Comparison of ENCODE assay signal across 1 cellular context in genomic region chr10:73867126-73867807, GRCh38.
TF ChIP-seq lines count a peak whose summit lies in the region.

No MANE protein-coding gene starts in this region.

TF ChIP-seq in H1, 55 proteins besides CTCF, POLR2A, EP300 and RAD21:
- TF ChIP-seq, protein P1, sequence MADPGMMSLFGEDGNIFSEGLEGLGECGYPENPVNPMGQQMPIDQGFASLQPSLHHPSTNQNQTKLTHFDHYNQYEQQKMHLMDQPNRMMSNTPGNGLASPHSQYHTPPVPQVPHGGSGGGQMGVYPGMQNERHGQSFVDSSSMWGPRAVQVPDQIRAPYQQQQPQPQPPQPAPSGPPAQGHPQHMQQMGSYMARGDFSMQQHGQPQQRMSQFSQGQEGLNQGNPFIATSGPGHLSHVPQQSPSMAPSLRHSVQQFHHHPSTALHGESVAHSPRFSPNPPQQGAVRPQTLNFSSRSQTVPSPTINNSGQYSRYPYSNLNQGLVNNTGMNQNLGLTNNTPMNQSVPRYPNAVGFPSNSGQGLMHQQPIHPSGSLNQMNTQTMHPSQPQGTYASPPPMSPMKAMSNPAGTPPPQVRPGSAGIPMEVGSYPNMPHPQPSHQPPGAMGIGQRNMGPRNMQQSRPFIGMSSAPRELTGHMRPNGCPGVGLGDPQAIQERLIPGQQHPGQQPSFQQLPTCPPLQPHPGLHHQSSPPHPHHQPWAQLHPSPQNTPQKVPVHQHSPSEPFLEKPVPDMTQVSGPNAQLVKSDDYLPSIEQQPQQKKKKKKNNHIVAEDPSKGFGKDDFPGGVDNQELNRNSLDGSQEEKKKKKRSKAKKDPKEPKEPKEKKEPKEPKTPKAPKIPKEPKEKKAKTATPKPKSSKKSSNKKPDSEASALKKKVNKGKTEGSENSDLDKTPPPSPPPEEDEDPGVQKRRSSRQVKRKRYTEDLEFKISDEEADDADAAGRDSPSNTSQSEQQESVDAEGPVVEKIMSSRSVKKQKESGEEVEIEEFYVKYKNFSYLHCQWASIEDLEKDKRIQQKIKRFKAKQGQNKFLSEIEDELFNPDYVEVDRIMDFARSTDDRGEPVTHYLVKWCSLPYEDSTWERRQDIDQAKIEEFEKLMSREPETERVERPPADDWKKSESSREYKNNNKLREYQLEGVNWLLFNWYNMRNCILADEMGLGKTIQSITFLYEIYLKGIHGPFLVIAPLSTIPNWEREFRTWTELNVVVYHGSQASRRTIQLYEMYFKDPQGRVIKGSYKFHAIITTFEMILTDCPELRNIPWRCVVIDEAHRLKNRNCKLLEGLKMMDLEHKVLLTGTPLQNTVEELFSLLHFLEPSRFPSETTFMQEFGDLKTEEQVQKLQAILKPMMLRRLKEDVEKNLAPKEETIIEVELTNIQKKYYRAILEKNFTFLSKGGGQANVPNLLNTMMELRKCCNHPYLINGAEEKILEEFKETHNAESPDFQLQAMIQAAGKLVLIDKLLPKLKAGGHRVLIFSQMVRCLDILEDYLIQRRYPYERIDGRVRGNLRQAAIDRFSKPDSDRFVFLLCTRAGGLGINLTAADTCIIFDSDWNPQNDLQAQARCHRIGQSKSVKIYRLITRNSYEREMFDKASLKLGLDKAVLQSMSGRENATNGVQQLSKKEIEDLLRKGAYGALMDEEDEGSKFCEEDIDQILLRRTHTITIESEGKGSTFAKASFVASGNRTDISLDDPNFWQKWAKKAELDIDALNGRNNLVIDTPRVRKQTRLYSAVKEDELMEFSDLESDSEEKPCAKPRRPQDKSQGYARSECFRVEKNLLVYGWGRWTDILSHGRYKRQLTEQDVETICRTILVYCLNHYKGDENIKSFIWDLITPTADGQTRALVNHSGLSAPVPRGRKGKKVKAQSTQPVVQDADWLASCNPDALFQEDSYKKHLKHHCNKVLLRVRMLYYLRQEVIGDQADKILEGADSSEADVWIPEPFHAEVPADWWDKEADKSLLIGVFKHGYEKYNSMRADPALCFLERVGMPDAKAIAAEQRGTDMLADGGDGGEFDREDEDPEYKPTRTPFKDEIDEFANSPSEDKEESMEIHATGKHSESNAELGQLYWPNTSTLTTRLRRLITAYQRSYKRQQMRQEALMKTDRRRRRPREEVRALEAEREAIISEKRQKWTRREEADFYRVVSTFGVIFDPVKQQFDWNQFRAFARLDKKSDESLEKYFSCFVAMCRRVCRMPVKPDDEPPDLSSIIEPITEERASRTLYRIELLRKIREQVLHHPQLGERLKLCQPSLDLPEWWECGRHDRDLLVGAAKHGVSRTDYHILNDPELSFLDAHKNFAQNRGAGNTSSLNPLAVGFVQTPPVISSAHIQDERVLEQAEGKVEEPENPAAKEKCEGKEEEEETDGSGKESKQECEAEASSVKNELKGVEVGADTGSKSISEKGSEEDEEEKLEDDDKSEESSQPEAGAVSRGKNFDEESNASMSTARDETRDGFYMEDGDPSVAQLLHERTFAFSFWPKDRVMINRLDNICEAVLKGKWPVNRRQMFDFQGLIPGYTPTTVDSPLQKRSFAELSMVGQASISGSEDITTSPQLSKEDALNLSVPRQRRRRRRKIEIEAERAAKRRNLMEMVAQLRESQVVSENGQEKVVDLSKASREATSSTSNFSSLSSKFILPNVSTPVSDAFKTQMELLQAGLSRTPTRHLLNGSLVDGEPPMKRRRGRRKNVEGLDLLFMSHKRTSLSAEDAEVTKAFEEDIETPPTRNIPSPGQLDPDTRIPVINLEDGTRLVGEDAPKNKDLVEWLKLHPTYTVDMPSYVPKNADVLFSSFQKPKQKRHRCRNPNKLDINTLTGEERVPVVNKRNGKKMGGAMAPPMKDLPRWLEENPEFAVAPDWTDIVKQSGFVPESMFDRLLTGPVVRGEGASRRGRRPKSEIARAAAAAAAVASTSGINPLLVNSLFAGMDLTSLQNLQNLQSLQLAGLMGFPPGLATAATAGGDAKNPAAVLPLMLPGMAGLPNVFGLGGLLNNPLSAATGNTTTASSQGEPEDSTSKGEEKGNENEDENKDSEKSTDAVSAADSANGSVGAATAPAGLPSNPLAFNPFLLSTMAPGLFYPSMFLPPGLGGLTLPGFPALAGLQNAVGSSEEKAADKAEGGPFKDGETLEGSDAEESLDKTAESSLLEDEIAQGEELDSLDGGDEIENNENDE (IDR thresholded peaks at IDR 0.05; ENCODE audit: insufficient replicate concordance, low read length): no peak
- TF ChIP-seq POU5F1 (IDR thresholded peaks at IDR 0.05; ENCODE audit: low read depth, low read length) (no peak), CBX5 (IDR thresholded peaks at IDR 0.05; ENCODE audit: low read depth, low read length) (no peak), TBP (IDR thresholded peaks at IDR 0.05; ENCODE audit: low read depth, low read length) (no peak)
TF ChIP-seq in H1: peak in this region for 0.
